Comparison of ENCODE assay signal across 27 cellular contexts in the genomic region with DNA sequence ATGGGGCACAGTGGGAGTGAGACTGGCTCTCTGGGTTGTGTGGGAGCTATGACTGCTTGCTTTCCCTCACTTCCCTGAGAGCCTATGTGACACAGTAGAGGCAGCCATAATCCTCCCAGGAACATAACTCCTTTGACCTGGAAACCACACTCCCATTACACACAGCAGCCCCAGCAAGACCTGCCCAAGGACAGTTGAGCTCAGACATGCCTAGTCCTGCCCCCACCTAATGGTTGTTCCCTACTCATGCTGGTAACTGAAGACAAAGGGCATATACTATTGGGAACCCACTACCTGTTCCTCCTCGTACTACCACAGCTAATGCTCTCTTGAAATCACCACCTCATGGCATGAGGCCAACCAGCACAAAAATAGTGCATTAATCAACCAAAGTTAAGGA.
"Had no signal": no experiment of that assay in that cellular context is flagged by ENCODE, and none has a peak within 500 bp of the region (broad histone marks: within the 10 kb centered on the region; RNA-seq: fewer than 3 reads in every experiment).

No MANE protein-coding gene starts in this region.

- H3K27me3 ChIP-seq: adrenal gland, brain microvascular endothelial cell, esophagus muscularis mucosa, foreskin keratinocyte, heart right ventricle, neutrophil, ovary, right lobe of liver, uterus had no signal

- ATAC-seq: activated CD4-positive, CD25-positive, alpha-beta regulatory T cell treated with anti-CD3 and anti-CD28 coated beads, Interleukin-2, amount 50 U/mL, for 24 hours; effector memory CD8-positive, alpha-beta T cell; foreskin keratinocyte; heart right ventricle; right lobe of liver had no signal

- H3K4me3 ChIP-seq: adrenal gland, esophagus muscularis mucosa, heart right ventricle, ovary, right lobe of liver, uterus had no signal

- H3K4me1 ChIP-seq: adrenal gland, esophagus muscularis mucosa, foreskin keratinocyte, heart right ventricle, right lobe of liver, uterus had no signal

- H3K9me3 ChIP-seq: adrenal gland, neutrophil, ovary, uterus had no signal

- H3K27ac ChIP-seq: adrenal gland, brain microvascular endothelial cell, esophagus muscularis mucosa, foreskin keratinocyte, heart right ventricle, neutrophil, ovary, right lobe of liver, uterus, VCaP had no signal

- H3K36me3 ChIP-seq: adrenal gland, brain microvascular endothelial cell, esophagus muscularis mucosa, heart right ventricle, neutrophil, ovary, right lobe of liver, uterus had no signal

- DNase-seq: activated CD4-positive, alpha-beta T cell treated with anti-CD3 and anti-CD28 coated beads for 48 hours; activated CD4-positive, alpha-beta T cell treated with anti-CD3 and anti-CD28 coated beads, Interleukin-2, amount 50 U/mL, for 48 hours; activated CD8-positive, alpha-beta memory T cell treated with anti-CD3 and anti-CD28 coated beads for 24 hours; activated effector memory CD4-positive, alpha-beta T cell treated with Interleukin-2 at 50 U/mL for 16 hours; activated naive CD4-positive, alpha-beta T cell treated with anti-CD3 and anti-CD28 coated beads for 36 hours; activated naive CD8-positive, alpha-beta T cell treated with anti-CD3 and anti-CD28 coated beads for 36 hours; adrenal gland; brain microvascular endothelial cell; caudate nucleus; cortex of kidney; effector memory CD8-positive, alpha-beta T cell; foreskin keratinocyte; heart right ventricle; naive B cell; nephron progenitor cell; ovary; right lobe of liver; stimulated activated CD4-positive, alpha-beta T cell treated with anti-CD3 and anti-CD28 coated beads, Interleukin-4, amount 100 ng/mL, for 1 hour; T-helper 9 cell; uterus had no signal

- FAIRE-seq: astrocyte, endothelial cell of umbilical vein, TTC549 had no signal
